26 cellular contexts compared by ENCODE assay signal in the genomic region with DNA sequence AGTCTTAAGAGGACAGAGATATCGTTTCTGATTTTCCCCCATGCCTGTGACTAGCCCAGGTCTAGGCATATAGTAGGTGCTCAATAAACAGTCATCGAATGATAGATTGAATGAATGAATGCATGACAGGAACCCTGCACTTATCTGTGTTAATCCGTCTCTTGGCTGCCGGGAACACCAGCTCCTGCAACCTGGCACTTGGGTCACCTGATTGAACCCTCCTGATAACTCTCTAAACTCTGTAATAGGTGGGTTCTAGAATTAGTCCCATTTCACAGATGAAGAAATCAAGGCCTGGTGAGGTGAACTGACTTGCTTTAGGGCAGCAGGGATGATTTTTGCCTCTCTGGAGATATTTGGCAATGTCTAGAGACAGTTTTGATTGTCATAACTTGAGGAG. TPM values are rescaled to one million over a fixed set of nuclear protein-coding genes. Genes with fewer than 3 reads are reported as not detected.
A peak's percentile ranks its signal among the peaks of the same experiment; 100 is the strongest.
DNase-seq lines count a peak whose midpoint lies in the region; ATAC-seq and TF ChIP-seq lines count a peak whose summit lies in the region.
"Had no signal": no experiment of that assay in that cellular context is flagged by ENCODE, and none has a peak within 500 bp of the region (broad histone marks: within the 10 kb centered on the region; RNA-seq: fewer than 3 reads in every experiment).

No MANE protein-coding gene starts in this region.

- H3K4me1 ChIP-seq in right atrium auricular region (peaks cover 0 to 73% of the 10 kb centered on the region in 2 donors), right cardiac atrium (ENCODE audit: control insufficient read depth, insufficient read depth, low read length) (peaks cover 24% of the 10 kb centered on the region)

- H3K27me3 Mint-ChIP-seq in activated T-helper 1 cell treated with anti-CD3 and anti-CD28 coated beads, Interleukin-12 subunit alpha, Interleukin-12 subunit beta, Interleukin-2, Interleukin-4 antibody, amounts not matched to agents 30 ng/mL and 10 ng/mL and 1 ng/mL, durations not matched to agents 14 hours and 24 hours and 36 hours (ENCODE audit: insufficient read depth): no peaks in the 10 kb centered on the region
- H3K27me3 Mint-ChIP-seq in memory B cell: no peaks in the 10 kb centered on the region
- H3K27me3 Mint-ChIP-seq in glutamatergic neuron (ENCODE audit: unreplicated experiment): peaks cover 3% of the 10 kb centered on the region
- H3K27me3 Mint-ChIP-seq: stimulated activated naive B cell treated with anti-CD40 and anti-IgM and Interleukin-4, amounts not matched to agents 10 μg/mL and 1 μg/mL and 100 μg/mL, for 72 hours had no signal

- H3K9me3 ChIP-seq in right atrium auricular region (no peaks in the 10 kb centered on the region), right cardiac atrium (ENCODE audit: control insufficient read depth, low read length) (no peaks in the 10 kb centered on the region)
- H3K9me3 ChIP-seq: SJCRH30, tibial nerve had no signal

- peaks cover 34% of the 10 kb centered on the region for H3K4me1 Mint-ChIP-seq in activated T-helper 1 cell treated with anti-CD3 and anti-CD28 coated beads, Interleukin-12 subunit alpha, Interleukin-12 subunit beta, Interleukin-2, Interleukin-4 antibody, amounts not matched to agents 30 ng/mL and 10 ng/mL and 1 ng/mL, durations not matched to agents 14 hours and 24 hours and 36 hours (ENCODE audit: low read depth)
- peaks cover 40% of the 10 kb centered on the region for H3K4me1 Mint-ChIP-seq in memory B cell
- peaks cover 15% of the 10 kb centered on the region for H3K4me1 Mint-ChIP-seq in glutamatergic neuron (ENCODE audit: low read depth, unreplicated experiment)

- ATAC-seq in right cardiac atrium (no peak), memory B cell (ENCODE audit: low read depth) (no peak), HG03095 (IDR thresholded peaks at IDR 0.05; ENCODE audit: unreplicated experiment) (no peak)
- ATAC-seq: left cardiac atrium; sciatic nerve; stimulated activated naive B cell treated with anti-CD40 and anti-IgM and Interleukin-4, amounts not matched to agents 10 μg/mL and 1 μg/mL and 100 μg/mL, for 72 hours had no signal

- DNase-seq in right atrium auricular region (ENCODE audit: low spot score) (no peak), right cardiac atrium (no peak), memory B cell (ENCODE audit: low spot score in 2 of 2) (no peak), SW 1271 (lab: John Stamatoyannopoulos, UW) (no peak), glutamatergic neuron (no peak)
- DNase-seq in activated T-helper 1 cell treated with anti-CD3 and anti-CD28 coated beads, Interleukin-12 subunit alpha, Interleukin-12 subunit beta, Interleukin-2, Interleukin-4 antibody, amounts not matched to agents 30 ng/mL and 10 ng/mL and 1 ng/mL, durations not matched to agents 14 hours and 24 hours and 36 hours (ENCODE audit: low spot score): no peak
- DNase-seq: aorta; C1 segment of cervical spinal cord; cortex of kidney; DMS79; GDM1; H7; KBM-7; left cardiac atrium; mammary epithelial cell; NCI-H1105; NCI-H187 treated with DMSO at 0.1 percent for 48 hours; NCI-H524 treated with DMSO at 0.1 percent for 48 hours; SJCRH30; stimulated activated CD4-positive, alpha-beta T cell treated with anti-CD3 and anti-CD28 coated beads, Interleukin-4, amount 100 ng/mL, for 4 hours; stimulated activated naive B cell treated with anti-CD40 and anti-IgM and Interleukin-4, amounts not matched to agents 10 μg/mL and 1 μg/mL and 100 μg/mL, for 72 hours had no signal

- no peaks in the 10 kb centered on the region for H3K36me3 ChIP-seq in right atrium auricular region
- H3K36me3 ChIP-seq: SJCRH30, tibial nerve had no signal

- H3K4me3 Mint-ChIP-seq in activated T-helper 1 cell treated with anti-CD3 and anti-CD28 coated beads, Interleukin-12 subunit alpha, Interleukin-12 subunit beta, Interleukin-2, Interleukin-4 antibody, amounts not matched to agents 30 ng/mL and 10 ng/mL and 1 ng/mL, durations not matched to agents 14 hours and 24 hours and 36 hours: no peak overlapping the region
- H3K4me3 Mint-ChIP-seq in memory B cell (no peak overlapping the region), glutamatergic neuron (ENCODE audit: unreplicated experiment) (no peak overlapping the region)
- H3K4me3 Mint-ChIP-seq: stimulated activated naive B cell treated with anti-CD40 and anti-IgM and Interleukin-4, amounts not matched to agents 10 μg/mL and 1 μg/mL and 100 μg/mL, for 72 hours had no signal

- intact Hi-C loops in right cardiac atrium (cut with DNase I): loop anchor here in 1 of 4 donors (10.0 kb wide), 1 partner anchor 48 kb away; the partner anchor contains the start of gene ABCC1
- intact Hi-C loops in activated T-helper 1 cell treated with anti-CD3 and anti-CD28 coated beads, Interleukin-12 subunit alpha, Interleukin-12 subunit beta, Interleukin-2, Interleukin-4 antibody, amounts not matched to agents 30 ng/mL and 10 ng/mL and 1 ng/mL, durations not matched to agents 14 hours and 24 hours and 36 hours (cut with micrococcal nuclease): no loop called here

- H3K9me3 Mint-ChIP-seq in activated T-helper 1 cell treated with anti-CD3 and anti-CD28 coated beads, Interleukin-12 subunit alpha, Interleukin-12 subunit beta, Interleukin-2, Interleukin-4 antibody, amounts not matched to agents 30 ng/mL and 10 ng/mL and 1 ng/mL, durations not matched to agents 14 hours and 24 hours and 36 hours: no peaks in the 10 kb centered on the region
- H3K9me3 Mint-ChIP-seq in memory B cell: no peaks in the 10 kb centered on the region
- H3K9me3 Mint-ChIP-seq in glutamatergic neuron (ENCODE audit: unreplicated experiment): peaks cover 6% of the 10 kb centered on the region
- H3K9me3 Mint-ChIP-seq: activated naive CD4-positive, alpha-beta T cell treated with anti-CD3 and anti-CD28 coated beads, Interleukin-2, amount 50 U/mL, for 72 hours; stimulated activated naive B cell treated with anti-CD40 and anti-IgM and Interleukin-4, amounts not matched to agents 10 μg/mL and 1 μg/mL and 100 μg/mL, for 72 hours had no signal

- H3K36me3 Mint-ChIP-seq in activated T-helper 1 cell treated with anti-CD3 and anti-CD28 coated beads, Interleukin-12 subunit alpha, Interleukin-12 subunit beta, Interleukin-2, Interleukin-4 antibody, amounts not matched to agents 30 ng/mL and 10 ng/mL and 1 ng/mL, durations not matched to agents 14 hours and 24 hours and 36 hours (ENCODE audit: low read depth): peaks cover 39% of the 10 kb centered on the region
- H3K36me3 Mint-ChIP-seq in memory B cell (peaks cover 11% of the 10 kb centered on the region), glutamatergic neuron (ENCODE audit: unreplicated experiment) (no peaks in the 10 kb centered on the region)
- H3K36me3 Mint-ChIP-seq: activated naive CD4-positive, alpha-beta T cell treated with anti-CD3 and anti-CD28 coated beads, Interleukin-2, amount 50 U/mL, for 72 hours had no signal

- TF ChIP-seq CTCF in right atrium auricular region (IDR thresholded peaks at IDR 0.05) (no peak), glutamatergic neuron (IDR thresholded peaks at IDR 0.05; ENCODE audit: partially characterized antibody, unreplicated experiment) (no peak)

- WGBS in right cardiac atrium: 92% methylated on average over 4 of the region's 4 CpGs

- peak overlapping the region; percentile 37 for H3K27ac Mint-ChIP-seq in activated T-helper 1 cell treated with anti-CD3 and anti-CD28 coated beads, Interleukin-12 subunit alpha, Interleukin-12 subunit beta, Interleukin-2, Interleukin-4 antibody, amounts not matched to agents 30 ng/mL and 10 ng/mL and 1 ng/mL, durations not matched to agents 14 hours and 24 hours and 36 hours
- H3K27ac Mint-ChIP-seq in memory B cell: peak overlapping the region; percentile 78
- H3K27ac Mint-ChIP-seq in glutamatergic neuron (ENCODE audit: unreplicated experiment): no peak overlapping the region
- H3K27ac Mint-ChIP-seq: stimulated activated naive B cell treated with anti-CD40 and anti-IgM and Interleukin-4, amounts not matched to agents 10 μg/mL and 1 μg/mL and 100 μg/mL, for 72 hours had no signal

- H3K27me3 ChIP-seq in right atrium auricular region (no peaks in the 10 kb centered on the region), right cardiac atrium (ENCODE audit: control insufficient read depth, insufficient read depth) (no peaks in the 10 kb centered on the region)
- H3K27me3 ChIP-seq: hepatocyte, SJCRH30, tibial nerve had no signal

- H3K27ac ChIP-seq in right atrium auricular region (peak overlapping the region; percentile 3 to 60), right cardiac atrium (ENCODE audit: low read length) (no peak overlapping the region)
- H3K27ac ChIP-seq: hepatocyte, SJCRH30 had no signal

- H3K4me3 ChIP-seq in right atrium auricular region: no peak overlapping the region
- H3K4me3 ChIP-seq in right cardiac atrium (ENCODE audit: low read length): no peak overlapping the region
- H3K4me3 ChIP-seq: hepatocyte, SJCRH30, tibial nerve had no signal

RNA-seq across cellular contexts. Expression of gene ABCC1, which starts 43.7 kb away (rescaled TPM):
- total RNA-seq in right atrium auricular region (10 to 100 TPM; 15.2 to 27.5 TPM), right cardiac atrium (10 to 100 TPM; 17.4 to 30.9 (median 26.0) TPM), glutamatergic neuron (ENCODE audit: unreplicated experiment) (29.9 TPM)
- polyA plus RNA-seq in right cardiac atrium: 9.7 TPM
- 102 and 108 TPM in 2 replicates for total RNA-seq in activated T-helper 1 cell treated with anti-CD3 and anti-CD28 coated beads, Interleukin-12 subunit alpha, Interleukin-12 subunit beta, Interleukin-2, Interleukin-4 antibody, amounts not matched to agents 30 ng/mL and 10 ng/mL and 1 ng/mL, durations not matched to agents 14 hours and 24 hours and 36 hours
